1 cellular context compared by ENCODE assay signal in the genomic region with DNA sequence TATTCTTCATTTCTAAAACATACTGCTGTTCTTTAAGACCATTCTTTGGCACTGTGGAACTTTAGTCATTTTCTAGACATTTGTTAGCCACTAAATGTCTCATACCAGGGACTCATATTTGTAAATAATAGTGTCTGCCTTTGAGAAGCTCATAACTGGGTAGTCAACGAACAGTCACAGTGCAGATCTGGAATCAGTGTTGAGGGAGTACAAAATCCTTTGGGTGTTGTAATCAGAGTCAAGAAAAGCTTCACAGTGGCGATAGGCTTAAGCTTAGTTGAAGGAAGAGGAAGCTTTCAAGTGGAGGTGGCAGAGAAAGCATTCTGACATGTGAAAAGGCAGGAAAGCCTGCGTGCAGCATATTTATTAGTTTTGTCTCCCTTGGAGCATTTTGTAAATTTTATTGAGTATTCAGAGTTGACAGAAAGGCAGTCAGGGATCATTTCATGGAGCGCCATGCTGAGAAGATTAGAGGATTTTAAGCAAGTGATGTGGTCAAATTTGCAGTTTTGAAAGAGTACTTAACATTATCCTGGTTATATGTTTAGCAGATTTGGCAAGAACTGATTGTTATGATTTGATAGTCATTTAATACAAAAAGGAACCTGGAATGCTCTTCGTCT.
TF ChIP-seq lines count a peak whose summit lies in the region.

No MANE protein-coding gene starts in this region.

TF ChIP-seq in HEK293, 187 proteins besides CTCF, POLR2A, EP300 and RAD21 (continued from another document and continues in another):
- TF ChIP-seq KLF10 (tag by site-specific recombination; IDR thresholded peaks at IDR 0.05): no peak; the same call in none of the 2 replicates
- TF ChIP-seq KLF1 (tag by site-specific recombination; IDR thresholded peaks at IDR 0.05): no peak
- TF ChIP-seq, protein P1, sequence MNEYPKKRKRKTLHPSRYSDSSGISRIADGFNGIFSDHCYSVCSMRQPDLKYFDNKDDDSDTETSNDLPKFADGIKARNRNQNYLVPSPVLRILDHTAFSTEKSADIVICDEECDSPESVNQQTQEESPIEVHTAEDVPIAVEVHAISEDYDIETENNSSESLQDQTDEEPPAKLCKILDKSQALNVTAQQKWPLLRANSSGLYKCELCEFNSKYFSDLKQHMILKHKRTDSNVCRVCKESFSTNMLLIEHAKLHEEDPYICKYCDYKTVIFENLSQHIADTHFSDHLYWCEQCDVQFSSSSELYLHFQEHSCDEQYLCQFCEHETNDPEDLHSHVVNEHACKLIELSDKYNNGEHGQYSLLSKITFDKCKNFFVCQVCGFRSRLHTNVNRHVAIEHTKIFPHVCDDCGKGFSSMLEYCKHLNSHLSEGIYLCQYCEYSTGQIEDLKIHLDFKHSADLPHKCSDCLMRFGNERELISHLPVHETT (tag by site-specific recombination; IDR thresholded peaks at IDR 0.05): no peak
- TF ChIP-seq, protein P2, sequence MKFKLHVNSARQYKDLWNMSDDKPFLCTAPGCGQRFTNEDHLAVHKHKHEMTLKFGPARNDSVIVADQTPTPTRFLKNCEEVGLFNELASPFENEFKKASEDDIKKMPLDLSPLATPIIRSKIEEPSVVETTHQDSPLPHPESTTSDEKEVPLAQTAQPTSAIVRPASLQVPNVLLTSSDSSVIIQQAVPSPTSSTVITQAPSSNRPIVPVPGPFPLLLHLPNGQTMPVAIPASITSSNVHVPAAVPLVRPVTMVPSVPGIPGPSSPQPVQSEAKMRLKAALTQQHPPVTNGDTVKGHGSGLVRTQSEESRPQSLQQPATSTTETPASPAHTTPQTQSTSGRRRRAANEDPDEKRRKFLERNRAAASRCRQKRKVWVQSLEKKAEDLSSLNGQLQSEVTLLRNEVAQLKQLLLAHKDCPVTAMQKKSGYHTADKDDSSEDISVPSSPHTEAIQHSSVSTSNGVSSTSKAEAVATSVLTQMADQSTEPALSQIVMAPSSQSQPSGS (tag by site-specific recombination; IDR thresholded peaks at IDR 0.05; ENCODE audit: low read depth): 0 out of 2 replicates have a peak, but pooled peaks have one; percentile 32
- no peak for TF ChIP-seq MEIS1 (CRISPR knock-in tag; IDR thresholded peaks at IDR 0.05; ENCODE audit: borderline replicate concordance)
- peak; percentile 50; the same call in 1 of the 2 replicates for TF ChIP-seq KLF7 (tag by site-specific recombination; IDR thresholded peaks at IDR 0.05; ENCODE audit: borderline replicate concordance)
- no peak for TF ChIP-seq ZNF48 (tag by site-specific recombination; IDR thresholded peaks at IDR 0.05)
- TF ChIP-seq, protein P3, sequence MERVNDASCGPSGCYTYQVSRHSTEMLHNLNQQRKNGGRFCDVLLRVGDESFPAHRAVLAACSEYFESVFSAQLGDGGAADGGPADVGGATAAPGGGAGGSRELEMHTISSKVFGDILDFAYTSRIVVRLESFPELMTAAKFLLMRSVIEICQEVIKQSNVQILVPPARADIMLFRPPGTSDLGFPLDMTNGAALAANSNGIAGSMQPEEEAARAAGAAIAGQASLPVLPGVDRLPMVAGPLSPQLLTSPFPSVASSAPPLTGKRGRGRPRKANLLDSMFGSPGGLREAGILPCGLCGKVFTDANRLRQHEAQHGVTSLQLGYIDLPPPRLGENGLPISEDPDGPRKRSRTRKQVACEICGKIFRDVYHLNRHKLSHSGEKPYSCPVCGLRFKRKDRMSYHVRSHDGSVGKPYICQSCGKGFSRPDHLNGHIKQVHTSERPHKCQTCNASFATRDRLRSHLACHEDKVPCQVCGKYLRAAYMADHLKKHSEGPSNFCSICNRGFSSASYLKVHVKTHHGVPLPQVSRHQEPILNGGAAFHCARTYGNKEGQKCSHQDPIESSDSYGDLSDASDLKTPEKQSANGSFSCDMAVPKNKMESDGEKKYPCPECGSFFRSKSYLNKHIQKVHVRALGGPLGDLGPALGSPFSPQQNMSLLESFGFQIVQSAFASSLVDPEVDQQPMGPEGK (tag by site-specific recombination; IDR thresholded peaks at IDR 0.05): no peak
- TF ChIP-seq ZNF571 (tag by site-specific recombination; IDR thresholded peaks at IDR 0.05): no peak
- no peak for TF ChIP-seq ZNF747 (tag by site-specific recombination; IDR thresholded peaks at IDR 0.05)
- no peak for TF ChIP-seq ZNF426 (tag by site-specific recombination; IDR thresholded peaks at IDR 0.05)
- TF ChIP-seq ZNF146 (tag by site-specific recombination; IDR thresholded peaks at IDR 0.05): no peak
- TF ChIP-seq ZNF610 (tag by site-specific recombination; IDR thresholded peaks at IDR 0.05; ENCODE audit: borderline replicate concordance): peak; percentile 84
- TF ChIP-seq ZNF140 (tag by site-specific recombination; IDR thresholded peaks at IDR 0.05): no peak
- TF ChIP-seq, protein P4, sequence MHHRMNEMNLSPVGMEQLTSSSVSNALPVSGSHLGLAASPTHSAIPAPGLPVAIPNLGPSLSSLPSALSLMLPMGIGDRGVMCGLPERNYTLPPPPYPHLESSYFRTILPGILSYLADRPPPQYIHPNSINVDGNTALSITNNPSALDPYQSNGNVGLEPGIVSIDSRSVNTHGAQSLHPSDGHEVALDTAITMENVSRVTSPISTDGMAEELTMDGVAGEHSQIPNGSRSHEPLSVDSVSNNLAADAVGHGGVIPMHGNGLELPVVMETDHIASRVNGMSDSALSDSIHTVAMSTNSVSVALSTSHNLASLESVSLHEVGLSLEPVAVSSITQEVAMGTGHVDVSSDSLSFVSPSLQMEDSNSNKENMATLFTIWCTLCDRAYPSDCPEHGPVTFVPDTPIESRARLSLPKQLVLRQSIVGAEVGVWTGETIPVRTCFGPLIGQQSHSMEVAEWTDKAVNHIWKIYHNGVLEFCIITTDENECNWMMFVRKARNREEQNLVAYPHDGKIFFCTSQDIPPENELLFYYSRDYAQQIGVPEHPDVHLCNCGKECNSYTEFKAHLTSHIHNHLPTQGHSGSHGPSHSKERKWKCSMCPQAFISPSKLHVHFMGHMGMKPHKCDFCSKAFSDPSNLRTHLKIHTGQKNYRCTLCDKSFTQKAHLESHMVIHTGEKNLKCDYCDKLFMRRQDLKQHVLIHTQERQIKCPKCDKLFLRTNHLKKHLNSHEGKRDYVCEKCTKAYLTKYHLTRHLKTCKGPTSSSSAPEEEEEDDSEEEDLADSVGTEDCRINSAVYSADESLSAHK (tag by site-specific recombination; IDR thresholded peaks at IDR 0.05): peak; percentile 84
- TF ChIP-seq ZNF626 (tag by site-specific recombination; IDR thresholded peaks at IDR 0.05): no peak
- TF ChIP-seq ZNF169 (tag by site-specific recombination; IDR thresholded peaks at IDR 0.05): no peak
- TF ChIP-seq, protein P5, sequence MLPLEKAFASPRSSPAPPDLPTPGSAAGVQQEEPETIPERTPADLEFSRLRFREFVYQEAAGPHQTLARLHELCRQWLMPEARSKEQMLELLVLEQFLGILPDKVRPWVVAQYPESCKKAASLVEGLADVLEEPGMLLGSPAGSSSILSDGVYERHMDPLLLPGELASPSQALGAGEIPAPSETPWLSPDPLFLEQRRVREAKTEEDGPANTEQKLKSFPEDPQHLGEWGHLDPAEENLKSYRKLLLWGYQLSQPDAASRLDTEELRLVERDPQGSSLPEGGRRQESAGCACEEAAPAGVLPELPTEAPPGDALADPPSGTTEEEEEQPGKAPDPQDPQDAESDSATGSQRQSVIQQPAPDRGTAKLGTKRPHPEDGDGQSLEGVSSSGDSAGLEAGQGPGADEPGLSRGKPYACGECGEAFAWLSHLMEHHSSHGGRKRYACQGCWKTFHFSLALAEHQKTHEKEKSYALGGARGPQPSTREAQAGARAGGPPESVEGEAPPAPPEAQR (tag by site-specific recombination; IDR thresholded peaks at IDR 0.05): no peak
- no peak for TF ChIP-seq ZFP69B (tag by site-specific recombination; IDR thresholded peaks at IDR 0.05)
- TF ChIP-seq ZNF416 (tag by site-specific recombination; IDR thresholded peaks at IDR 0.05): no peak
- no peak for TF ChIP-seq ZNF624 (tag by site-specific recombination; IDR thresholded peaks at IDR 0.05)
- no peak for TF ChIP-seq SETDB1 (IDR thresholded peaks at IDR 0.05; ENCODE audit: insufficient read length, low read length)
- peak; percentile 64 for TF ChIP-seq ZNF423 (tag by site-specific recombination; IDR thresholded peaks at IDR 0.05)
- peak; percentile 95 for TF ChIP-seq IKZF3 (tag by site-specific recombination; IDR thresholded peaks at IDR 0.05)
- TF ChIP-seq, protein P6, sequence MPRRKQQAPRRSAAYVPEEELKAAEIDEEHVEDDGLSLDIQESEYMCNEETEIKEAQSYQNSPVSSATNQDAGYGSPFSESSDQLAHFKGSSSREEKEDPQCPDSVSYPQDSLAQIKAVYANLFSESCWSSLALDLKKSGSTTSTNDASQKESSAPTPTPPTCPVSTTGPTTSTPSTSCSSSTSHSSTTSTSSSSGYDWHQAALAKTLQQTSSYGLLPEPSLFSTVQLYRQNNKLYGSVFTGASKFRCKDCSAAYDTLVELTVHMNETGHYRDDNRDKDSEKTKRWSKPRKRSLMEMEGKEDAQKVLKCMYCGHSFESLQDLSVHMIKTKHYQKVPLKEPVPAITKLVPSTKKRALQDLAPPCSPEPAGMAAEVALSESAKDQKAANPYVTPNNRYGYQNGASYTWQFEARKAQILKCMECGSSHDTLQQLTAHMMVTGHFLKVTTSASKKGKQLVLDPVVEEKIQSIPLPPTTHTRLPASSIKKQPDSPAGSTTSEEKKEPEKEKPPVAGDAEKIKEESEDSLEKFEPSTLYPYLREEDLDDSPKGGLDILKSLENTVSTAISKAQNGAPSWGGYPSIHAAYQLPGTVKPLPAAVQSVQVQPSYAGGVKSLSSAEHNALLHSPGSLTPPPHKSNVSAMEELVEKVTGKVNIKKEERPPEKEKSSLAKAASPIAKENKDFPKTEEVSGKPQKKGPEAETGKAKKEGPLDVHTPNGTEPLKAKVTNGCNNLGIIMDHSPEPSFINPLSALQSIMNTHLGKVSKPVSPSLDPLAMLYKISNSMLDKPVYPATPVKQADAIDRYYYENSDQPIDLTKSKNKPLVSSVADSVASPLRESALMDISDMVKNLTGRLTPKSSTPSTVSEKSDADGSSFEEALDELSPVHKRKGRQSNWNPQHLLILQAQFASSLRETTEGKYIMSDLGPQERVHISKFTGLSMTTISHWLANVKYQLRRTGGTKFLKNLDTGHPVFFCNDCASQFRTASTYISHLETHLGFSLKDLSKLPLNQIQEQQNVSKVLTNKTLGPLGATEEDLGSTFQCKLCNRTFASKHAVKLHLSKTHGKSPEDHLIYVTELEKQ (tag by site-specific recombination; IDR thresholded peaks at IDR 0.05; ENCODE audit: borderline replicate concordance): 0 out of 2 replicates have a peak, but pooled peaks have one; percentile 50
- no peak for TF ChIP-seq HOXC10 (CRISPR knock-in tag; IDR thresholded peaks at IDR 0.05)
- TF ChIP-seq, protein P7, sequence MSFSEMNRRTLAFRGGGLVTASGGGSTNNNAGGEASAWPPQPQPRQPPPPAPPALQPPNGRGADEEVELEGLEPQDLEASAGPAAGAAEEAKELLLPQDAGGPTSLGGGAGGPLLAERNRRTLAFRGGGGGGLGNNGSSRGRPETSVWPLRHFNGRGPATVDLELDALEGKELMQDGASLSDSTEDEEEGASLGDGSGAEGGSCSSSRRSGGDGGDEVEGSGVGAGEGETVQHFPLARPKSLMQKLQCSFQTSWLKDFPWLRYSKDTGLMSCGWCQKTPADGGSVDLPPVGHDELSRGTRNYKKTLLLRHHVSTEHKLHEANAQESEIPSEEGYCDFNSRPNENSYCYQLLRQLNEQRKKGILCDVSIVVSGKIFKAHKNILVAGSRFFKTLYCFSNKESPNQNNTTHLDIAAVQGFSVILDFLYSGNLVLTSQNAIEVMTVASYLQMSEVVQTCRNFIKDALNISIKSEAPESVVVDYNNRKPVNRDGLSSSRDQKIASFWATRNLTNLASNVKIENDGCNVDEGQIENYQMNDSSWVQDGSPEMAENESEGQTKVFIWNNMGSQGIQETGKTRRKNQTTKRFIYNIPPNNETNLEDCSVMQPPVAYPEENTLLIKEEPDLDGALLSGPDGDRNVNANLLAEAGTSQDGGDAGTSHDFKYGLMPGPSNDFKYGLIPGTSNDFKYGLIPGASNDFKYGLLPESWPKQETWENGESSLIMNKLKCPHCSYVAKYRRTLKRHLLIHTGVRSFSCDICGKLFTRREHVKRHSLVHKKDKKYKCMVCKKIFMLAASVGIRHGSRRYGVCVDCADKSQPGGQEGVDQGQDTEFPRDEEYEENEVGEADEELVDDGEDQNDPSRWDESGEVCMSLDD (tag by site-specific recombination; IDR thresholded peaks at IDR 0.05): no peak
- no peak; the same call in 1 of the 2 replicates for TF ChIP-seq ZNF24 (tag by site-specific recombination; IDR thresholded peaks at IDR 0.05)
- TF ChIP-seq, protein P8, sequence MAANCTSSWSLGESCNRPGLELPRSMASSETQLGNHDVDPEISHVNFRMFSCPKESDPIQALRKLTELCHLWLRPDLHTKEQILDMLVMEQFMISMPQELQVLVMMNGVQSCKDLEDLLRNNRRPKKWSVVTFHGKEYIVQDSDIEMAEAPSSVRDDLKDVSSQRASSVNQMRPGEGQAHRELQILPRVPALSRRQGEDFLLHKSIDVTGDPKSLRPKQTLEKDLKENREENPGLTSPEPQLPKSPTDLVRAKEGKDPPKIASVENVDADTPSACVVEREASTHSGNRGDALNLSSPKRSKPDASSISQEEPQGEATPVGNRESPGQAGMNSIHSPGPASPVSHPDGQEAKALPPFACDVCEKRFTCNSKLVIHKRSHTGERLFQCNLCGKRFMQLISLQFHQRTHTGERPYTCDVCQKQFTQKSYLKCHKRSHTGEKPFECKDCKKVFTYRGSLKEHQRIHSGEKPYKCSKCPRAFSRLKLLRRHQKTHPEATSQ (tag by site-specific recombination; IDR thresholded peaks at IDR 0.05): no peak
- TF ChIP-seq ZNF354C (tag by site-specific recombination; IDR thresholded peaks at IDR 0.05; ENCODE audit: borderline replicate concordance, low read depth): no peak
- TF ChIP-seq, protein P9, sequence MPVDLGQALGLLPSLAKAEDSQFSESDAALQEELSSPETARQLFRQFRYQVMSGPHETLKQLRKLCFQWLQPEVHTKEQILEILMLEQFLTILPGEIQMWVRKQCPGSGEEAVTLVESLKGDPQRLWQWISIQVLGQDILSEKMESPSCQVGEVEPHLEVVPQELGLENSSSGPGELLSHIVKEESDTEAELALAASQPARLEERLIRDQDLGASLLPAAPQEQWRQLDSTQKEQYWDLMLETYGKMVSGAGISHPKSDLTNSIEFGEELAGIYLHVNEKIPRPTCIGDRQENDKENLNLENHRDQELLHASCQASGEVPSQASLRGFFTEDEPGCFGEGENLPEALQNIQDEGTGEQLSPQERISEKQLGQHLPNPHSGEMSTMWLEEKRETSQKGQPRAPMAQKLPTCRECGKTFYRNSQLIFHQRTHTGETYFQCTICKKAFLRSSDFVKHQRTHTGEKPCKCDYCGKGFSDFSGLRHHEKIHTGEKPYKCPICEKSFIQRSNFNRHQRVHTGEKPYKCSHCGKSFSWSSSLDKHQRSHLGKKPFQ (tag by site-specific recombination; IDR thresholded peaks at IDR 0.05): peak; percentile 84; the same call in 1 of the 2 replicates
- no peak for TF ChIP-seq ZNF311 (tag by site-specific recombination; IDR thresholded peaks at IDR 0.05; ENCODE audit: borderline replicate concordance)
- no peak for TF ChIP-seq KLF16 (tag by site-specific recombination; IDR thresholded peaks at IDR 0.05)
- no peak for TF ChIP-seq ZNF121 (tag by site-specific recombination; IDR thresholded peaks at IDR 0.05)
- no peak for TF ChIP-seq ZBTB1 (tag by site-specific recombination; IDR thresholded peaks at IDR 0.05)
- TF ChIP-seq ZFHX2 (tag by site-specific recombination; conservative IDR thresholded peaks at IDR 0.05): no peak
- TF ChIP-seq ZNF776 (tag by site-specific recombination; IDR thresholded peaks at IDR 0.05; ENCODE audit: borderline replicate concordance): no peak
- TF ChIP-seq GLI4 (tag by site-specific recombination; IDR thresholded peaks at IDR 0.05): no peak
